2 cellular contexts compared by ENCODE assay signal in genomic region chr19:1236566-1236965, GRCh38.
TF ChIP-seq lines count a peak whose summit lies in the region.

No MANE protein-coding gene starts in this region.

TF ChIP-seq in IMR-90, 13 proteins besides CTCF, POLR2A, EP300 and RAD21:
- no peak for TF ChIP-seq SMC3 (IDR thresholded peaks at IDR 0.05; ENCODE audit: low read depth, low read length)

TF ChIP-seq in neural cell, 6 proteins besides CTCF, POLR2A, EP300 and RAD21:
- no peak for TF ChIP-seq SMC3 (conservative IDR thresholded peaks at IDR 0.05; ENCODE audit: poor library complexity)
- TF ChIP-seq MXI1 (conservative IDR thresholded peaks at IDR 0.05; ENCODE audit: poor library complexity, severe bottlenecking), result peak; percentile 29
- TF ChIP-seq REST (IDR thresholded peaks at IDR 0.05; ENCODE audit: borderline replicate concordance), result no peak
- TF ChIP-seq TAF1 (IDR thresholded peaks at IDR 0.05; ENCODE audit: low read depth), result no peak
- TF ChIP-seq EZH2 (IDR thresholded peaks at IDR 0.05; ENCODE audit: borderline replicate concordance, insufficient read depth, low read length, poor library complexity, severe bottlenecking), result no peak
- peak; percentile 21 for TF ChIP-seq POLR2AphosphoS5 (IDR thresholded peaks at IDR 0.05)
